16 cellular contexts compared by ENCODE assay signal in genomic region chr1:35428360-35428759, GRCh38.
DNase-seq lines count a peak whose midpoint lies in the region; ATAC-seq, FAIRE-seq and TF ChIP-seq lines count a peak whose summit lies in the region.
"Had no signal": no experiment of that assay in that cellular context is flagged by ENCODE, and none has a peak within 500 bp of the region (broad histone marks: within the 10 kb centered on the region; RNA-seq: fewer than 3 reads in every experiment).

No MANE protein-coding gene starts in this region.

- intact Hi-C loops in dendritic cell treated with granulocyte-macrophage colony-stimulating factor and Interleukin-4, amounts not matched to agents 40 ng/mL and 50 ng/mL, for 4 days (cut with micrococcal nuclease), result no loop called here
- intact Hi-C loops in left colon (cut with DNase I, micrococcal nuclease), result no loop called here
- intact Hi-C loops in PC-9 (cut with micrococcal nuclease; ENCODE audit: unreplicated experiment), result no loop called here
- intact Hi-C loops in gastrocnemius medialis (cut with DNase I; ENCODE audit: low total_unique reads), result no loop called here

- no peaks in the 10 kb centered on the region for H3K9me2 ChIP-seq in PC-9 (ENCODE audit: insufficient read depth)

- H3K9me3 ChIP-seq in small intestine (ENCODE audit: control insufficient read depth, low read depth) (no peaks in the 10 kb centered on the region), PC-9 (ENCODE audit: insufficient read depth, low read depth) (no peaks in the 10 kb centered on the region), gastrocnemius medialis (no peaks in the 10 kb centered on the region)
- H3K9me3 ChIP-seq: BLaER1 had no signal

- H3K27me3 ChIP-seq in small intestine (ENCODE audit: control insufficient read depth in 2 of 2, insufficient read depth in 2 of 2, low read length in 2 of 2) (no peaks in the 10 kb centered on the region), PC-9 (ENCODE audit: insufficient read depth, low read depth) (no peaks in the 10 kb centered on the region), gastrocnemius medialis (no peaks in the 10 kb centered on the region)
- H3K27me3 ChIP-seq: BLaER1 had no signal

- no TSS peak for BruUV-seq in PC-9 (replicated peaks; lab: Mats Ljungman, UMichigan)

- no peaks in the 10 kb centered on the region for H3K9me3 Mint-ChIP-seq in activated naive CD4-positive, alpha-beta T cell treated with anti-CD3 and anti-CD28 coated beads, Interleukin-2, amount 50 U/mL, for 24 hours
- H3K9me3 Mint-ChIP-seq in dendritic cell treated with granulocyte-macrophage colony-stimulating factor and Interleukin-4, amounts not matched to agents 40 ng/mL and 50 ng/mL, for 4 days, result no peaks in the 10 kb centered on the region
- H3K9me3 Mint-ChIP-seq: CD8-positive, alpha-beta T cell had no signal

- 54 to 71% (median 60%) methylated on average over 7 of the region's 7 CpGs for WGBS in small intestine, 3 donors

- ATAC-seq in left colon (peak; percentile 73), gastrocnemius medialis (no peak)
- ATAC-seq: CD8-positive, alpha-beta T cell had no signal

- no peak for FAIRE-seq in small intestine (lab: Jason Lieb, UNC)
- FAIRE-seq: H1 had no signal

- TF ChIP-seq POLR2A in gastrocnemius medialis (IDR thresholded peaks at IDR 0.05), result no peak

- POLR2A ChIA-PET in PC-9 (lab: Charles Lee; ENCODE audit: unreplicated experiment), result no interaction called here

- no peak overlapping the region for H3K4me2 ChIP-seq in PC-9
- H3K4me2 ChIP-seq: BLaER1 had no signal

- H3K27me3 Mint-ChIP-seq in activated naive CD4-positive, alpha-beta T cell treated with anti-CD3 and anti-CD28 coated beads, Interleukin-2, amount 50 U/mL, for 24 hours, result no peaks in the 10 kb centered on the region
- H3K27me3 Mint-ChIP-seq in dendritic cell treated with granulocyte-macrophage colony-stimulating factor and Interleukin-4, amounts not matched to agents 40 ng/mL and 50 ng/mL, for 4 days, result no peaks in the 10 kb centered on the region

- no peaks in the 10 kb centered on the region for H4K20me1 ChIP-seq in PC-9 (ENCODE audit: insufficient read depth)
- H4K20me1 ChIP-seq: BLaER1 had no signal

- H3F3A ChIP-seq in PC-9 (ENCODE audit: insufficient read depth, low read depth), result 0 out of 2 replicates have a peak, but pooled peaks cover 7% of the 10 kb centered on the region

- H3K4me1 ChIP-seq in small intestine (ENCODE audit: control insufficient read depth in 2 of 2, insufficient read depth in 1 of 2, low read depth in 1 of 2, low read length in 1 of 2) (no peaks in the 10 kb centered on the region), PC-9 (replicated peaks; ENCODE audit: insufficient read depth) (no peaks in the 10 kb centered on the region), gastrocnemius medialis (no peaks in the 10 kb centered on the region)
- H3K4me1 ChIP-seq: BLaER1 had no signal

- DNase-seq in activated naive CD4-positive, alpha-beta T cell treated with anti-CD3 and anti-CD28 coated beads, Interleukin-2, amount 50 U/mL, for 16 hours, result no peak
- DNase-seq in left colon (no peak), small intestine (peak; percentile 24), PC-9 (no peak), HUDEP-2 (lab: John Stamatoyannopoulos, UW; ENCODE audit: unreplicated experiment in 76 of 76) (no peak), gastrocnemius medialis (no peak)
- DNase-seq: 8988T; Calu3; CD8-positive, alpha-beta T cell; DMS79 treated with DMSO at 0.1 percent for 48 hours; GF-D8; H9 had no signal

- H3K4me1 Mint-ChIP-seq in activated naive CD4-positive, alpha-beta T cell treated with anti-CD3 and anti-CD28 coated beads, Interleukin-2, amount 50 U/mL, for 24 hours, result peaks cover 6% of the 10 kb centered on the region
- peaks cover 24% of the 10 kb centered on the region for H3K4me1 Mint-ChIP-seq in dendritic cell treated with granulocyte-macrophage colony-stimulating factor and Interleukin-4, amounts not matched to agents 40 ng/mL and 50 ng/mL, for 4 days (ENCODE audit: low read depth)

- no peaks in the 10 kb centered on the region for H3K79me2 ChIP-seq in PC-9 (ENCODE audit: low read depth)

- H3K4me3 ChIP-seq in small intestine (ENCODE audit: low read depth in 1 of 2, low read length in 2 of 2), result no peak overlapping the region
- H3K4me3 ChIP-seq in PC-9, result no peak overlapping the region
- H3K4me3 ChIP-seq in gastrocnemius medialis, result no peak overlapping the region
- H3K4me3 ChIP-seq: BLaER1 had no signal

- in situ Hi-C loops in gastrocnemius medialis (cut with MboI; ENCODE audit: low sequenced_read_pairs in 4 of 4), result no loop called here

- peaks cover 11% of the 10 kb centered on the region for H3K36me3 Mint-ChIP-seq in activated naive CD4-positive, alpha-beta T cell treated with anti-CD3 and anti-CD28 coated beads, Interleukin-2, amount 50 U/mL, for 24 hours
- peaks cover 50% of the 10 kb centered on the region for H3K36me3 Mint-ChIP-seq in dendritic cell treated with granulocyte-macrophage colony-stimulating factor and Interleukin-4, amounts not matched to agents 40 ng/mL and 50 ng/mL, for 4 days (ENCODE audit: low read depth)

- H3K27ac ChIP-seq in small intestine (ENCODE audit: low read depth in 1 of 2, low read length in 1 of 2) (no peak overlapping the region), PC-9 (no peak overlapping the region), gastrocnemius medialis (no peak overlapping the region)
- H3K27ac ChIP-seq: BLaER1 had no signal

- peak overlapping the region; percentile 48 for H3K27ac Mint-ChIP-seq in activated naive CD4-positive, alpha-beta T cell treated with anti-CD3 and anti-CD28 coated beads, Interleukin-2, amount 50 U/mL, for 24 hours
- peak overlapping the region; percentile 31 for H3K27ac Mint-ChIP-seq in dendritic cell treated with granulocyte-macrophage colony-stimulating factor and Interleukin-4, amounts not matched to agents 40 ng/mL and 50 ng/mL, for 4 days
- H3K27ac Mint-ChIP-seq: CD8-positive, alpha-beta T cell had no signal

- TF ChIP-seq CTCF in PC-9 (conservative IDR thresholded peaks at IDR 0.05) (no peak), gastrocnemius medialis (IDR thresholded peaks at IDR 0.05 in 4 of 5, conservative IDR thresholded peaks at IDR 0.05 in 1 of 5) (no peak)

- H3K4me3 Mint-ChIP-seq in activated naive CD4-positive, alpha-beta T cell treated with anti-CD3 and anti-CD28 coated beads, Interleukin-2, amount 50 U/mL, for 24 hours, result no peak overlapping the region
- H3K4me3 Mint-ChIP-seq in dendritic cell treated with granulocyte-macrophage colony-stimulating factor and Interleukin-4, amounts not matched to agents 40 ng/mL and 50 ng/mL, for 4 days, result no peak overlapping the region
- H3K4me3 Mint-ChIP-seq: CD8-positive, alpha-beta T cell; H9 had no signal

- no peak overlapping the region for H2AFZ ChIP-seq in PC-9

- CTCF ChIA-PET in PC-9 (lab: Charles Lee), result no interaction called here

- H3K36me3 ChIP-seq in small intestine (ENCODE audit: control insufficient read depth in 2 of 2, insufficient read depth in 2 of 2, low read length in 2 of 2), result peaks cover 0 to 2% of the 10 kb centered on the region in 2 donors
- 0 out of 2 replicates have a peak, but pooled peaks cover 5% of the 10 kb centered on the region for H3K36me3 ChIP-seq in PC-9 (ENCODE audit: low read depth)
- peaks cover 0 to 12% of the 10 kb centered on the region in 2 donors for H3K36me3 ChIP-seq in gastrocnemius medialis
